Comparison of ENCODE assay signal across 9 cellular contexts in genomic region chr13:42997381-42997780, GRCh38. TPM values are rescaled to one million over a fixed set of nuclear protein-coding genes. Genes with fewer than 3 reads are reported as not detected.
A peak's percentile ranks its signal among the peaks of the same experiment; 100 is the strongest.
DNase-seq lines count a peak whose midpoint lies in the region; ATAC-seq and TF ChIP-seq lines count a peak whose summit lies in the region.
"Had no signal": no experiment of that assay in that cellular context is flagged by ENCODE, and none has a peak within 500 bp of the region (broad histone marks: within the 10 kb centered on the region; RNA-seq: fewer than 3 reads in every experiment).

No MANE protein-coding gene starts in this region.

- H2AFZ ChIP-seq in PC-9 (no peak overlapping the region), hepatocyte (no peak overlapping the region)

- intact Hi-C loops in PC-9 (cut with micrococcal nuclease; ENCODE audit: unreplicated experiment), result no loop called here
- intact Hi-C loops in testis (cut with DNase I; ENCODE audit: low total_unique reads), result no loop called here

- CTCF ChIA-PET in PC-9 (lab: Charles Lee), result no interaction called here

- H3K4me1 ChIP-seq in PC-9 (replicated peaks; ENCODE audit: insufficient read depth), result peaks cover 19% of the 10 kb centered on the region
- H3K4me1 ChIP-seq in hepatocyte (ENCODE audit: insufficient read depth), result no peaks in the 10 kb centered on the region
- no peaks in the 10 kb centered on the region for H3K4me1 ChIP-seq in testis
- H3K4me1 ChIP-seq in tibial nerve, result peaks cover 0 to 8% (median 2%) of the 10 kb centered on the region in 4 donors

- no peak for TF ChIP-seq EP300 in tibial nerve (IDR thresholded peaks at IDR 0.05)

- H3K27me3 ChIP-seq in PC-9 (ENCODE audit: insufficient read depth, low read depth) (no peaks in the 10 kb centered on the region), hepatocyte (no peaks in the 10 kb centered on the region), testis (no peaks in the 10 kb centered on the region), tibial nerve (no peaks in the 10 kb centered on the region)

- 52% methylated on average over 2 of the region's 2 CpGs for WGBS in hepatocyte (ENCODE audit: low lambda C conversion rate, missing lambda C conversion rate)
- WGBS in testis, 2 donors, result 86 to 92% methylated on average over 2 of the region's 2 CpGs
- 83 to 89% methylated on average over 2 of the region's 2 CpGs for WGBS in tibial nerve, 2 donors

- H3K27ac ChIP-seq in PC-9 (peak overlapping the region; percentile 81), hepatocyte (peak overlapping the region; percentile 63), testis (no peak overlapping the region), tibial nerve (no peak overlapping the region)

- BruUV-seq in PC-9 (replicated peaks; lab: Mats Ljungman, UMichigan), result no TSS peak

- H3K9me2 ChIP-seq in PC-9 (ENCODE audit: insufficient read depth) (no peaks in the 10 kb centered on the region), hepatocyte (replicated peaks; ENCODE audit: insufficient read depth) (no peaks in the 10 kb centered on the region)

- H3F3A ChIP-seq in PC-9 (ENCODE audit: insufficient read depth, low read depth), result peaks cover 6% of the 10 kb centered on the region; the same call in 1 of the 2 replicates

- peak; percentile 46 for ATAC-seq in GM21529 (IDR thresholded peaks at IDR 0.05; ENCODE audit: unreplicated experiment)
- ATAC-seq: left colon had no signal

- H3K36me3 ChIP-seq in PC-9 (ENCODE audit: low read depth), result no peaks in the 10 kb centered on the region
- no peaks in the 10 kb centered on the region for H3K36me3 ChIP-seq in hepatocyte (replicated peaks; ENCODE audit: insufficient read depth, low read depth)
- H3K36me3 ChIP-seq in testis (ENCODE audit: low read depth, missing control alignments), result no peaks in the 10 kb centered on the region
- no peaks in the 10 kb centered on the region for H3K36me3 ChIP-seq in tibial nerve

- H4K20me1 ChIP-seq in PC-9 (ENCODE audit: insufficient read depth), result no peaks in the 10 kb centered on the region
- no peaks in the 10 kb centered on the region for H4K20me1 ChIP-seq in hepatocyte (ENCODE audit: insufficient read depth, poor library complexity, severe bottlenecking)

- H3K79me2 ChIP-seq in PC-9 (ENCODE audit: low read depth), result no peaks in the 10 kb centered on the region
- no peaks in the 10 kb centered on the region for H3K79me2 ChIP-seq in hepatocyte

- H3K9me3 ChIP-seq in PC-9 (ENCODE audit: insufficient read depth, low read depth) (no peaks in the 10 kb centered on the region), hepatocyte (ENCODE audit: low read depth) (no peaks in the 10 kb centered on the region), testis (no peaks in the 10 kb centered on the region), tibial nerve (no peaks in the 10 kb centered on the region)

- H3K4me2 ChIP-seq in PC-9 (peak overlapping the region; percentile 54), hepatocyte (no peak overlapping the region)

- no peak overlapping the region for H3K4me3 ChIP-seq in GM12865 (ENCODE audit: low read depth, low read length)
- no peak overlapping the region; the same call in 1 of the 2 replicates for H3K4me3 ChIP-seq in PC-9
- H3K4me3 ChIP-seq in hepatocyte, result no peak overlapping the region
- H3K4me3 ChIP-seq in testis, result no peak overlapping the region
- H3K4me3 ChIP-seq in tibial nerve, result no peak overlapping the region

- TF ChIP-seq CTCF in GM12865 (IDR thresholded peaks at IDR 0.05; ENCODE audit: insufficient read depth, low read depth, low read length, missing control alignments) (no peak), PC-9 (conservative IDR thresholded peaks at IDR 0.05) (no peak), hepatocyte (IDR thresholded peaks at IDR 0.05; ENCODE audit: poor library complexity) (no peak), testis (IDR thresholded peaks at IDR 0.05) (no peak), tibial nerve (IDR thresholded peaks at IDR 0.05) (no peak)

- TF ChIP-seq POLR2A in testis (IDR thresholded peaks at IDR 0.05) (no peak), tibial nerve (IDR thresholded peaks at IDR 0.05) (no peak)

- POLR2A ChIA-PET in PC-9 (lab: Charles Lee; ENCODE audit: unreplicated experiment), result interaction anchor here (0.6 kb wide), 1 partner anchor 64 kb away, joined by 5 read pairs; no protein-coding TSS in a partner anchor

- peak; percentile 78 for DNase-seq in GM12865 (ENCODE audit: low read depth)
- DNase-seq in PC-9, result no peak
- DNase-seq in hepatocyte (ENCODE audit: low spot score), result no peak
- no peak for DNase-seq in testis
- no peak for DNase-seq in activated gamma-delta T cell treated with Interleukin-2 at 50 U/mL for 16 hours
- DNase-seq in SIG-M5 (lab: John Stamatoyannopoulos, UW), result no peak
- no peak for DNase-seq in tibial nerve (ENCODE audit: low spot score in 2 of 2)
- DNase-seq: left colon had no signal

RNA-seq across cellular contexts. Expression of gene EPSTI1, which starts 5.3 kb away (rescaled TPM):
- total RNA-seq in PC-9 (2021) (2.7 and 3.4 TPM in 2 replicates), hepatocyte (22.2 and 24.5 TPM in 2 replicates), testis (10 to 100 TPM in 1 of 2 donors, 1 to 10 TPM in 1; 9.6 to 12.5 TPM), tibial nerve (10 to 100 TPM in 1 of 4 donors, 1 to 10 TPM in 3; 1.4 to 16.8 (median 3.3) TPM)
- polyA plus RNA-seq in hepatocyte (27.7 and 31.0 TPM in 2 replicates), testis (ENCODE audit: insufficient read depth, low read depth, low replicate concordance) (11.4 TPM)

RNA-seq across cellular contexts. Expression of gene DNAJC15, which starts 26.0 kb away (rescaled TPM):
- 12.7 and 14.8 TPM in 2 replicates for total RNA-seq in PC-9 (2021)
- total RNA-seq in hepatocyte, result 3.5 and 4.3 TPM in 2 replicates
- 10.6 and 12.4 TPM in 2 replicates for polyA plus RNA-seq in hepatocyte
- total RNA-seq in testis, result 10 to 100 TPM; 11.8 to 17.2 TPM
- polyA plus RNA-seq in testis (ENCODE audit: insufficient read depth, low read depth, low replicate concordance), result 49.8 TPM
- 1 to 10 TPM; 3.7 to 9.2 (median 5.7) TPM for total RNA-seq in tibial nerve

Comparison
In these comparisons a context has a peak if more than half of its experiments do, and no peak if none do; other contexts are left out.
1. H3K27ac ChIP-seq: peak in PC-9 (single experiment) and hepatocyte (single experiment); none in testis (0 of 2) and tibial nerve (0 of 4).